ENCODE assay signal across 21 cellular contexts in the genomic region with DNA sequence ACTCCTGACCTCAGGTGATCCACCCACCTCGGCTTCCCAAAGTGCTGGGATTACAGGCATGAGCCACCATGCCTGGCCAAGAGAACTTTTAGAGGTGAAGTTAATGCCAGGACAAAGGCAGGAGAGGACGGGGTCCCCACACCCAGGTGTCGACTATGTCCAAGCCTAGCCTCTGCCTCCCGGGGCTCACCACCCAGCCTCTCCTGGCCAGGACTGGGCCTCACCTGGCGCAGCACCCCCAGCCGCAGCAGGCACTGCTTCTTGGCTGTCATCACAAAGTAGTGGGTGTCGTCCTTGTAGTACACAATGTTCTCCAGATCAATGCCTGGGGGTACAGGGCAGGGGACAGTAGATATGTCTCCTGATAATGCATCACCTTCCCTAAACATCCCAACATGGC. TPM values are rescaled to one million over a fixed set of nuclear protein-coding genes. Genes with fewer than 3 reads are reported as not detected.
"Had no signal": no experiment of that assay in that cellular context is flagged by ENCODE, and none has a peak within 500 bp of the region (broad histone marks: within the 10 kb centered on the region; RNA-seq: fewer than 3 reads in every experiment).

No MANE protein-coding gene starts in this region.

- H3K4me3 ChIP-seq: colonic mucosa, dorsolateral prefrontal cortex, esophagus muscularis mucosa, gastrocnemius medialis, sigmoid colon, thyroid gland, upper lobe of right lung had no signal

- ATAC-seq: effector memory CD8-positive, alpha-beta T cell; gastrocnemius medialis; left ventricle myocardium superior; upper lobe of right lung had no signal

- DNase-seq: activated CD4-positive, alpha-beta T cell treated with anti-CD3 and anti-CD28 coated beads, Interleukin-2, amount 10 ng/mL, durations not matched to agents 24 days and 14 days; activated effector memory CD4-positive, alpha-beta T cell treated with anti-CD3 and anti-CD28 coated beads, Interleukin-2, amount 50 U/mL, for 16 hours; activated naive CD4-positive, alpha-beta T cell treated with anti-CD3 and anti-CD28 coated beads, Interleukin-2, amount 10 ng/mL, durations not matched to agents 7 days and 5 days; activated T-cell treated with anti-CD3 and anti-CD28 coated beads for 4 hours; amygdala; colonic mucosa; dorsolateral prefrontal cortex; effector memory CD8-positive, alpha-beta T cell; gastrocnemius medialis; hypothalamus; left ventricle myocardium superior; mammary epithelial cell; nephron progenitor cell; occipital lobe; sigmoid colon; stimulated activated CD4-positive, alpha-beta T cell treated with anti-CD3 and anti-CD28 coated beads, Interleukin-4, amount 100 ng/mL, for 24 hours; substantia nigra; thyroid gland; upper lobe of right lung had no signal

- H3K27ac Mint-ChIP-seq: activated CD4-positive, alpha-beta T cell treated with anti-CD3 and anti-CD28 coated beads, Interleukin-2, amount 10 ng/mL, durations not matched to agents 24 days and 14 days; effector memory CD8-positive, alpha-beta T cell; nephron progenitor cell had no signal

- H3K4me3 Mint-ChIP-seq: activated CD4-positive, alpha-beta T cell treated with anti-CD3 and anti-CD28 coated beads, Interleukin-2, amount 10 ng/mL, durations not matched to agents 24 days and 14 days; activated naive CD4-positive, alpha-beta T cell treated with anti-CD3 and anti-CD28 coated beads, Interleukin-2, amount 10 ng/mL, durations not matched to agents 7 days and 5 days; nephron progenitor cell; stimulated activated naive CD8-positive, alpha-beta T cell treated with anti-CD3 and anti-CD28 coated beads, Interleukin-15, Interleukin-2, amounts not matched to agents 100 ng/mL and 50 ng/mL, for 24 hours had no signal

- H3K9me3 Mint-ChIP-seq: activated CD4-positive, alpha-beta T cell treated with anti-CD3 and anti-CD28 coated beads, Interleukin-2, amount 10 ng/mL, durations not matched to agents 24 days and 14 days; activated naive CD4-positive, alpha-beta T cell treated with anti-CD3 and anti-CD28 coated beads, Interleukin-2, amount 10 ng/mL, durations not matched to agents 7 days and 5 days; effector memory CD8-positive, alpha-beta T cell; nephron progenitor cell; stimulated activated naive CD8-positive, alpha-beta T cell treated with anti-CD3 and anti-CD28 coated beads, Interleukin-15, Interleukin-2, amounts not matched to agents 100 ng/mL and 50 ng/mL, for 24 hours had no signal

- H3K27me3 Mint-ChIP-seq: activated CD4-positive, alpha-beta T cell treated with anti-CD3 and anti-CD28 coated beads, Interleukin-2, amount 10 ng/mL, durations not matched to agents 24 days and 14 days; activated naive CD4-positive, alpha-beta T cell treated with anti-CD3 and anti-CD28 coated beads, Interleukin-2, amount 10 ng/mL, durations not matched to agents 7 days and 5 days; effector memory CD8-positive, alpha-beta T cell; stimulated activated naive CD8-positive, alpha-beta T cell treated with anti-CD3 and anti-CD28 coated beads, Interleukin-15, Interleukin-2, amounts not matched to agents 100 ng/mL and 50 ng/mL, for 24 hours had no signal

- H3K27me3 ChIP-seq: colonic mucosa, dorsolateral prefrontal cortex, esophagus muscularis mucosa, gastrocnemius medialis, sigmoid colon, thyroid gland, upper lobe of right lung had no signal

- H3K27ac ChIP-seq: colonic mucosa, dorsolateral prefrontal cortex, esophagus muscularis mucosa, gastrocnemius medialis, sigmoid colon, upper lobe of right lung had no signal

- H3K36me3 ChIP-seq: colonic mucosa, gastrocnemius medialis, thyroid gland had no signal

- H3K9me3 ChIP-seq: colonic mucosa, esophagus muscularis mucosa, gastrocnemius medialis, sigmoid colon, thyroid gland, upper lobe of right lung had no signal

RNA-seq across cellular contexts. Expression of gene PPIL6, which starts 10.9 kb away (rescaled TPM):
- total RNA-seq: activated CD4-positive, alpha-beta T cell treated with anti-CD3 and anti-CD28 coated beads, Interleukin-2, amount 10 ng/mL, durations not matched to agents 24 days and 14 days had no signal
